In genomic region chr1:1365875-1366698, GRCh38 we compare ENCODE assay signal across 29 cellular contexts. TPM values are rescaled to one million over a fixed set of nuclear protein-coding genes. Genes with fewer than 3 reads are reported as not detected.
"Had no signal": no experiment of that assay in that cellular context is flagged by ENCODE, and none has a peak within 500 bp of the region (broad histone marks: within the 10 kb centered on the region; RNA-seq: fewer than 3 reads in every experiment).

No MANE protein-coding gene starts in this region.

- DNase-seq: activated CD4-positive, alpha-beta T cell treated with anti-CD3 and anti-CD28 coated beads, Interleukin-2, amount 50 U/mL, for 48 hours; activated CD8-positive, alpha-beta memory T cell treated with anti-CD3 and anti-CD28 coated beads, Interleukin-2, amount 50 U/mL, for 48 hours; activated naive CD4-positive, alpha-beta T cell; activated T-cell treated with anti-CD3 and anti-CD28 coated beads, Interleukin-2, amount 50 U/mL, for 4 hours; adrenal gland; central memory CD4-positive, alpha-beta T cell; dermis blood vessel endothelial cell; effector CD8-positive, alpha-beta T cell; foreskin melanocyte; kidney glomerular epithelial cell; left lung; naive thymus-derived CD8-positive, alpha-beta T cell; posterior cingulate gyrus; stimulated activated CD4-positive, alpha-beta T cell treated with anti-CD3 and anti-CD28 coated beads, Interleukin-15, amount 100 ng/mL, for 24 hours; T1000; transverse colon had no signal

- H3K4me1 Mint-ChIP-seq: stimulated activated memory B cell treated with anti-CD40 and anti-IgM and Interleukin-4, amounts not matched to agents 10 μg/mL and 1 μg/mL and 100 μg/mL, for 72 hours had no signal

- H3K9me3 ChIP-seq: adrenal gland, ascending aorta, transverse colon, vagina had no signal

- H3K4me3 Mint-ChIP-seq: activated naive CD8-positive, alpha-beta T cell; activated T-cell treated with anti-CD3 and anti-CD28 coated beads, Interleukin-2, amount 50 U/mL, for 4 hours; mesothelial cell of epicardium; naive thymus-derived CD8-positive, alpha-beta T cell; neural progenitor cell; stimulated activated memory B cell treated with anti-CD40 and anti-IgM and Interleukin-4, amounts not matched to agents 10 μg/mL and 1 μg/mL and 100 μg/mL, for 72 hours; WTC11 had no signal

- H3K27me3 Mint-ChIP-seq: activated naive CD8-positive, alpha-beta T cell had no signal

- H3K36me3 ChIP-seq: adrenal gland, ascending aorta, left lung, neural progenitor cell, transverse colon, vagina had no signal

- H3K27ac ChIP-seq: adrenal gland, ascending aorta, hepatocyte, left lung, neural progenitor cell, transverse colon, vagina had no signal

- H3K9me3 Mint-ChIP-seq: activated T-cell treated with anti-CD3 and anti-CD28 coated beads, Interleukin-2, amount 50 U/mL, for 4 hours; activated T-helper 2 cell treated with anti-CD3 and anti-CD28 coated beads, Interferon-gamma antibody, Interleukin-2, Interleukin-4, amounts not matched to agents 10 μg/mL and 5 μg/mL and 100 μg/mL, durations not matched to agents 14 hours and 24 hours and 36 hours; mesothelial cell of epicardium; naive thymus-derived CD8-positive, alpha-beta T cell; neural progenitor cell; stimulated activated memory B cell treated with anti-CD40 and anti-IgM and Interleukin-4, amounts not matched to agents 10 μg/mL and 1 μg/mL and 100 μg/mL, for 72 hours; WTC11 had no signal

- H3K36me3 Mint-ChIP-seq: activated naive CD8-positive, alpha-beta T cell; mesothelial cell of epicardium; naive thymus-derived CD8-positive, alpha-beta T cell; neural progenitor cell; stimulated activated memory B cell treated with anti-CD40 and anti-IgM and Interleukin-4, amounts not matched to agents 10 μg/mL and 1 μg/mL and 100 μg/mL, for 72 hours; WTC11 had no signal

- H3K9ac ChIP-seq: neural progenitor cell had no signal

- ATAC-seq: activated T-cell treated with anti-CD3 and anti-CD28 coated beads, Interleukin-2, amount 50 U/mL, for 4 hours; esophagus mucosa; left lung; naive thymus-derived CD8-positive, alpha-beta T cell; sciatic nerve; stimulated activated memory B cell treated with anti-CD40 and anti-IgM and Interleukin-4, amounts not matched to agents 10 μg/mL and 1 μg/mL and 100 μg/mL, for 72 hours; WTC11 had no signal

- H2AFZ ChIP-seq: hepatocyte, neural progenitor cell had no signal

- H3K27me3 ChIP-seq: adrenal gland, ascending aorta, hepatocyte, transverse colon, vagina had no signal

- H3K4me3 ChIP-seq: adrenal gland, ascending aorta, hepatocyte, left lung, lung, neural progenitor cell, smooth muscle cell, transverse colon, vagina had no signal

- H3K4me2 ChIP-seq: hepatocyte, neural progenitor cell, smooth muscle cell had no signal

- H3K4me1 ChIP-seq: adrenal gland, neural progenitor cell had no signal

- H3K27ac Mint-ChIP-seq: activated naive CD8-positive, alpha-beta T cell; activated T-helper 2 cell treated with anti-CD3 and anti-CD28 coated beads, Interferon-gamma antibody, Interleukin-2, Interleukin-4, amounts not matched to agents 10 μg/mL and 5 μg/mL and 100 μg/mL, durations not matched to agents 14 hours and 24 hours and 36 hours; mesothelial cell of epicardium; naive thymus-derived CD8-positive, alpha-beta T cell; neural progenitor cell; stimulated activated memory B cell treated with anti-CD40 and anti-IgM and Interleukin-4, amounts not matched to agents 10 μg/mL and 1 μg/mL and 100 μg/mL, for 72 hours; WTC11 had no signal

RNA-seq across cellular contexts. Expression of gene MXRA8, which starts 7.7 kb away (rescaled TPM):
- total RNA-seq: activated T-helper 2 cell treated with anti-CD3 and anti-CD28 coated beads, Interferon-gamma antibody, Interleukin-2, Interleukin-4, amounts not matched to agents 10 μg/mL and 5 μg/mL and 100 μg/mL, durations not matched to agents 14 hours and 24 hours and 36 hours had no signal
